In the genomic region with DNA sequence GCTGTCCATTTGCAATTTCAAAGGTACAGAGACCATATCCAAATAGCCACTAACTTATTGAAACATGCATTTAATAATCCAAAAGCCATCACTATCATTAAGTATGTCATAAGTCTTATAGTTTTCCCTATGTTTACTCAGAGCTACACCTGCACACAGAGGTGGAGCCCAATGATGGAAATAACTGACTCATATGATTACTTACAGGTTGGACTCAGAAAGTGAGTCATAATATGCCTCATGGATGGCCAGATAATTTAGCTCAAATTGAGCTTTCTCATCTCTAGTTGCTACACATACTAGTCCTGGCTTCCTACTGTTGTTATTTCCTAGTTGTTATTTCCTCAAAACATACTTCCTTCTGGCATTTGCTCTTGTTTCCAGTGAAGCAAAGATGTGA, we compare ENCODE assay signal across 13 cellular contexts.
"Had no signal": no experiment of that assay in that cellular context is flagged by ENCODE, and none has a peak within 500 bp of the region (broad histone marks: within the 10 kb centered on the region; RNA-seq: fewer than 3 reads in every experiment).

No MANE protein-coding gene starts in this region.

- H3K4me1 Mint-ChIP-seq: brain; naive thymus-derived CD4-positive, alpha-beta T cell had no signal

- H3K27ac ChIP-seq: lower lobe of right lung, skin epidermis, thyroid gland, uterus had no signal

- H3K27me3 Mint-ChIP-seq: brain; naive thymus-derived CD4-positive, alpha-beta T cell had no signal

- DNase-seq: activated effector memory CD4-positive, alpha-beta T cell treated with anti-CD3 and anti-CD28 coated beads, Interleukin-2, amount 50 U/mL, for 16 hours; activated T-cell treated with anti-CD3 and anti-CD28 coated beads, Interleukin-2, amount 50 U/mL, for 4 hours; amygdala; effector memory CD4-positive, alpha-beta T cell; erythroblast; left cardiac atrium; lower lobe of right lung; naive thymus-derived CD4-positive, alpha-beta T cell; thyroid gland; uterus had no signal

- H3K36me3 Mint-ChIP-seq: activated naive CD4-positive, alpha-beta T cell treated with anti-CD3 and anti-CD28 coated beads, Interleukin-2, amount 50 U/mL, for 72 hours; brain; naive thymus-derived CD4-positive, alpha-beta T cell had no signal

- H3K27me3 ChIP-seq: thyroid gland, uterus had no signal

- H3K4me3 ChIP-seq: lower lobe of right lung, skin epidermis, thyroid gland, uterus had no signal

- H3K27ac Mint-ChIP-seq: activated naive CD4-positive, alpha-beta T cell treated with anti-CD3 and anti-CD28 coated beads, Interleukin-2, amount 50 U/mL, for 72 hours; brain; naive thymus-derived CD4-positive, alpha-beta T cell had no signal

- H3K36me3 ChIP-seq: lower lobe of right lung, thyroid gland, uterus had no signal

- H3K4me1 ChIP-seq: lower lobe of right lung, thyroid gland, uterus had no signal

- ATAC-seq: activated naive CD4-positive, alpha-beta T cell treated with anti-CD3 and anti-CD28 coated beads, Interleukin-2, amount 50 U/mL, for 72 hours; activated T-cell treated with anti-CD3 and anti-CD28 coated beads, Interleukin-2, amount 50 U/mL, for 4 hours; lower lobe of right lung; naive thymus-derived CD4-positive, alpha-beta T cell had no signal

- H3K9me3 ChIP-seq: lower lobe of right lung, thyroid gland, uterus had no signal

- H3K4me3 Mint-ChIP-seq: activated T-cell treated with anti-CD3 and anti-CD28 coated beads, Interleukin-2, amount 50 U/mL, for 4 hours; brain; naive thymus-derived CD4-positive, alpha-beta T cell had no signal
